In genomic region chr21:44312089-44312488, GRCh38 we compare ENCODE assay signal across 1 cellular context.
TF ChIP-seq lines count a peak whose summit lies in the region.

No MANE protein-coding gene starts in this region.

TF ChIP-seq in IMR-90, 13 proteins besides CTCF, POLR2A, EP300 and RAD21:
- TF ChIP-seq MXI1 (IDR thresholded peaks at IDR 0.05; ENCODE audit: borderline replicate concordance, low read depth, low read length) = no peak
- TF ChIP-seq, protein P1, sequence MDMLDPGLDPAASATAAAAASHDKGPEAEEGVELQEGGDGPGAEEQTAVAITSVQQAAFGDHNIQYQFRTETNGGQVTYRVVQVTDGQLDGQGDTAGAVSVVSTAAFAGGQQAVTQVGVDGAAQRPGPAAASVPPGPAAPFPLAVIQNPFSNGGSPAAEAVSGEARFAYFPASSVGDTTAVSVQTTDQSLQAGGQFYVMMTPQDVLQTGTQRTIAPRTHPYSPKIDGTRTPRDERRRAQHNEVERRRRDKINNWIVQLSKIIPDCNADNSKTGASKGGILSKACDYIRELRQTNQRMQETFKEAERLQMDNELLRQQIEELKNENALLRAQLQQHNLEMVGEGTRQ (IDR thresholded peaks at IDR 0.05; ENCODE audit: low read depth, low read length) = no peak
- no peak for TF ChIP-seq NFE2L2 (IDR thresholded peaks at IDR 0.05; ENCODE audit: low read depth, low read length)
- no peak for TF ChIP-seq FOS (IDR thresholded peaks at IDR 0.05; ENCODE audit: low read depth, low read length)
- no peak for TF ChIP-seq CEBPB (IDR thresholded peaks at IDR 0.05; ENCODE audit: low read depth, low read length)
- no peak for TF ChIP-seq MAZ (IDR thresholded peaks at IDR 0.05; ENCODE audit: borderline replicate concordance, low read depth, low read length)
